In the genomic region with DNA sequence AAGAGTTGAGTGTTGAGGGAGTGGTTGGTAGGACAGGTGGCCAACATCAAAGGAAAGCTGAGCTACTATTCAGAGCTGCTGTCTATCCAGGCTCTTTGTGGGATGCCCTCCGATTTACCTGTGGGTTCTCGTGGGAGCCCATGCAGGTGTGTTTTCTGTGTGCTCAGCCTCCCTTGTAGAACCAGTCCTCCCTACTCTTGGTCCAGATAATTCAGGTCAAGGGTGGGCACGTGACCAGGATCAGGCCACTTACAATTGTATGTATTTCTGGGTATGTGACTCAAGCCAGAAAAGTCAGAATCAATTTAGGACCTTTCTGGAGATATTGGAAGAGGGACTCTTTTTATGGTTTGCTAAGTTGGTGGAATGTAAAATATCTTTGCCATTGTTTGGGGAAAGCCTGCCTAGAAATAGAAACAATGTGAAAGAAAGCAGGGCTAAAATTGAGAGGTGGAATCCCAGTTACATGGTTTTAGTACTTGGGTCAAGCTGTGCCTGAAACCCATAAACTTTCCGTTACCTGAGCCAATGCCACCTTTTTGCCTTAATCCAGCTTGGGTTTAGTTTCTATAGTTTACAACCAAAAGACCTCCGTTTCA, we compare ENCODE assay signal across 25 cellular contexts.
DNase-seq lines count a peak whose midpoint lies in the region; ATAC-seq, FAIRE-seq and TF ChIP-seq lines count a peak whose summit lies in the region.
"Had no signal": no experiment of that assay in that cellular context is flagged by ENCODE, and none has a peak within 500 bp of the region (broad histone marks: within the 10 kb centered on the region; RNA-seq: fewer than 3 reads in every experiment).

No MANE protein-coding gene starts in this region.

- no peaks in the 10 kb centered on the region for H3K36me3 Mint-ChIP-seq in CD4-positive, alpha-beta T cell (ENCODE audit: low read depth)

- H3K27ac Mint-ChIP-seq in CD4-positive, alpha-beta T cell = peak overlapping the region; percentile 93
- H3K27ac Mint-ChIP-seq: GM23338 had no signal

- CTCF ChIA-PET in CD4-positive, alpha-beta T cell (lab: Charles Lee) = no interaction called here

- peaks cover 3% of the 10 kb centered on the region for H3K9me3 Mint-ChIP-seq in CD4-positive, alpha-beta T cell
- H3K9me3 Mint-ChIP-seq: GM23338 had no signal

- no peak for FAIRE-seq in pancreas (lab: Jason Lieb, UNC)
- FAIRE-seq: A549, GM12891, HepG2 had no signal

- no peak overlapping the region for H2BK5ac ChIP-seq in mesendoderm (ENCODE audit: low read length)

- ATAC-seq in CD4-positive, alpha-beta T cell (ENCODE audit: poor library complexity) = no peak
- ATAC-seq in body of pancreas (peak; percentile 94), pancreas (peak; percentile 91 to 98 (median 94))
- ATAC-seq: GM23338, HepG2, Right ventricle myocardium inferior had no signal

- peak; percentile 59; the same call in 1 of the 2 replicates for TF ChIP-seq EP300 in Ishikawa (IDR thresholded peaks at IDR 0.05; ENCODE audit: borderline replicate concordance)

- no peaks in the 10 kb centered on the region for H3K79me2 ChIP-seq in mesendoderm (ENCODE audit: control insufficient read depth, insufficient read depth, low read length)

- H3K56ac ChIP-seq in mesendoderm (ENCODE audit: low read length) = no peak overlapping the region

- no peaks in the 10 kb centered on the region for H3K27me3 Mint-ChIP-seq in CD4-positive, alpha-beta T cell

- no peak overlapping the region for H2AK5ac ChIP-seq in mesendoderm (ENCODE audit: low read length)

- TF ChIP-seq CTCF in CD4-positive, alpha-beta T cell (IDR thresholded peaks at IDR 0.05) = no peak
- TF ChIP-seq CTCF in body of pancreas (IDR thresholded peaks at IDR 0.05) = no peak
- no peak for TF ChIP-seq CTCF in pancreas (IDR thresholded peaks at IDR 0.05)
- TF ChIP-seq CTCF in colonic mucosa (IDR thresholded peaks at IDR 0.05) = no peak

- no peak overlapping the region for H3K18ac ChIP-seq in mesendoderm (ENCODE audit: low read length)

- H4K8ac ChIP-seq in mesendoderm (ENCODE audit: low read depth, low read length) = no peak overlapping the region

- no peak for TF ChIP-seq POLR2A in body of pancreas (IDR thresholded peaks at IDR 0.05)

- no peak for DNase-seq in CD4-positive, alpha-beta T cell
- DNase-seq in body of pancreas = peak; percentile 80 to 94 (median 88)
- DNase-seq in pancreas = peak in 5 of 6 donors; percentile 70 to 88 (median 83)
- no peak for DNase-seq in NCI-H1436 (lab: John Stamatoyannopoulos, UW)
- DNase-seq in colonic mucosa = no peak
- no peak for DNase-seq in mesendoderm
- DNase-seq: BE2C, DMS79 treated with DMSO at 0.1 percent for 48 hours, KG1, NCI-H1092 treated with DMSO at 0.1 percent for 48 hours, NCI-H146, NCI-H2029, NCI-H2171, NCI-H345, NCI-H524, NCI-H82 had no signal

- no peak overlapping the region for H3K4me3 ChIP-seq in body of pancreas
- H3K4me3 ChIP-seq in pancreas = no peak overlapping the region
- no peak overlapping the region for H3K4me3 ChIP-seq in colonic mucosa
- no peak overlapping the region for H3K4me3 ChIP-seq in mesendoderm (ENCODE audit: low read length)
- H3K4me3 ChIP-seq: A549, GM23338, HAP-1, SJSA1 had no signal

- POLR2A ChIA-PET in CD4-positive, alpha-beta T cell (lab: Charles Lee) = interaction anchor here (1.1 kb wide), 1 partner anchor 12 kb away, joined by 3 read pairs; no protein-coding TSS in a partner anchor

- no peak overlapping the region for H3K4me2 ChIP-seq in mesendoderm (ENCODE audit: low read length)
- H3K4me2 ChIP-seq: A549, GM23338 had no signal

- no peaks in the 10 kb centered on the region for H3K79me1 ChIP-seq in mesendoderm (ENCODE audit: low read length)

- 43 to 45% methylated on average over 4 to 5 of the region's 5 CpGs for WGBS in body of pancreas, 2 donors
- WGBS in pancreas, 2 donors = 46 to 51% methylated on average over 5 of the region's 5 CpGs
- WGBS in mesendoderm (ENCODE audit: extremely low coverage, insufficient coverage, low lambda C conversion rate) = no CpG with 5 or more reads among the region's 5 CpGs

- no peak for TF ChIP-seq RAD21 in Ishikawa (IDR thresholded peaks at IDR 0.05; ENCODE audit: low read depth)

- H3K4me3 Mint-ChIP-seq in CD4-positive, alpha-beta T cell = no peak overlapping the region
- H3K4me3 Mint-ChIP-seq: GM23338 had no signal

- no peak overlapping the region for H4K5ac ChIP-seq in mesendoderm (ENCODE audit: low read length)

- peaks cover 29% of the 10 kb centered on the region for H3K4me1 ChIP-seq in body of pancreas
- peaks cover 0 to 11% (median 8%) of the 10 kb centered on the region in 3 donors for H3K4me1 ChIP-seq in pancreas
- no peaks in the 10 kb centered on the region for H3K4me1 ChIP-seq in colonic mucosa
- H3K4me1 ChIP-seq in mesendoderm (ENCODE audit: control insufficient read depth, low read depth, low read length) = no peaks in the 10 kb centered on the region
- H3K4me1 ChIP-seq: A549, BE2C, HAP-1, SJSA1 had no signal

- no peak overlapping the region for H2BK15ac ChIP-seq in mesendoderm (replicated peaks; ENCODE audit: low read depth)

- H3K9ac ChIP-seq in colonic mucosa (ENCODE audit: low read depth in 2 of 2, low read length in 2 of 2) (no peak overlapping the region), mesendoderm (ENCODE audit: low read length) (no peak overlapping the region)

- no peak overlapping the region for H2BK120ac ChIP-seq in mesendoderm (ENCODE audit: low read depth, low read length)

- no peak overlapping the region for H3K4ac ChIP-seq in mesendoderm (ENCODE audit: low read depth, low read length)

- peaks cover 55% of the 10 kb centered on the region for H3K4me1 Mint-ChIP-seq in CD4-positive, alpha-beta T cell (ENCODE audit: low read depth)
- H3K4me1 Mint-ChIP-seq: GM23338 had no signal

- H3K36me3 ChIP-seq in body of pancreas (replicated peaks in 1 of 2; ENCODE audit: insufficient read depth in 1 of 2, low read depth in 2 of 2) (no peaks in the 10 kb centered on the region), pancreas (no peaks in the 10 kb centered on the region), colonic mucosa (no peaks in the 10 kb centered on the region), mesendoderm (ENCODE audit: control insufficient read depth, insufficient read depth, low read length) (no peaks in the 10 kb centered on the region)
- H3K36me3 ChIP-seq: BE2C, HAP-1, SJSA1 had no signal

- H3K27me3 ChIP-seq in CD4-positive, alpha-beta T cell (ENCODE audit: control insufficient read depth, insufficient read depth, low read length) = no peaks in the 10 kb centered on the region
- no peaks in the 10 kb centered on the region for H3K27me3 ChIP-seq in body of pancreas
- H3K27me3 ChIP-seq in pancreas = no peaks in the 10 kb centered on the region
- H3K27me3 ChIP-seq in colonic mucosa = no peaks in the 10 kb centered on the region
- no peaks in the 10 kb centered on the region for H3K27me3 ChIP-seq in mesendoderm (ENCODE audit: insufficient read depth, low read length, poor library complexity)
- H3K27me3 ChIP-seq: BE2C had no signal

- H3K27ac ChIP-seq in CD4-positive, alpha-beta T cell (ENCODE audit: low read depth, low read length) = no peak overlapping the region
- H3K27ac ChIP-seq in body of pancreas = peak overlapping the region; percentile 53 to 67 (median 56)
- H3K27ac ChIP-seq in pancreas = peak overlapping the region in 3 of 4 donors; percentile 16 to 41 (median 22)
- no peak overlapping the region for H3K27ac ChIP-seq in colonic mucosa
- no peak overlapping the region for H3K27ac ChIP-seq in mesendoderm (ENCODE audit: low read depth, low read length)
- H3K27ac ChIP-seq: A549, HL-60, SJSA1 had no signal

- H3K23ac ChIP-seq in mesendoderm (ENCODE audit: low read length) = no peak overlapping the region

- no peaks in the 10 kb centered on the region for H3K9me3 ChIP-seq in CD4-positive, alpha-beta T cell (ENCODE audit: control insufficient read depth, low read length)
- no peaks in the 10 kb centered on the region for H3K9me3 ChIP-seq in body of pancreas
- H3K9me3 ChIP-seq in pancreas = no peaks in the 10 kb centered on the region
- no peaks in the 10 kb centered on the region for H3K9me3 ChIP-seq in colonic mucosa
- H3K9me3 ChIP-seq: A549, BE2C, HAP-1 had no signal

- intact Hi-C loops in CD4-positive, alpha-beta T cell (cut with DNase I, micrococcal nuclease) = no loop called here
- intact Hi-C loops in body of pancreas (cut with DNase I) (no loop called here), pancreas (cut with DNase I) (no loop called here), colonic mucosa (cut with DNase I) (no loop called here)

TF ChIP-seq in Ishikawa, 13 proteins besides CTCF, POLR2A, EP300 and RAD21 (continues in another document):
- TF ChIP-seq, protein P1, sequence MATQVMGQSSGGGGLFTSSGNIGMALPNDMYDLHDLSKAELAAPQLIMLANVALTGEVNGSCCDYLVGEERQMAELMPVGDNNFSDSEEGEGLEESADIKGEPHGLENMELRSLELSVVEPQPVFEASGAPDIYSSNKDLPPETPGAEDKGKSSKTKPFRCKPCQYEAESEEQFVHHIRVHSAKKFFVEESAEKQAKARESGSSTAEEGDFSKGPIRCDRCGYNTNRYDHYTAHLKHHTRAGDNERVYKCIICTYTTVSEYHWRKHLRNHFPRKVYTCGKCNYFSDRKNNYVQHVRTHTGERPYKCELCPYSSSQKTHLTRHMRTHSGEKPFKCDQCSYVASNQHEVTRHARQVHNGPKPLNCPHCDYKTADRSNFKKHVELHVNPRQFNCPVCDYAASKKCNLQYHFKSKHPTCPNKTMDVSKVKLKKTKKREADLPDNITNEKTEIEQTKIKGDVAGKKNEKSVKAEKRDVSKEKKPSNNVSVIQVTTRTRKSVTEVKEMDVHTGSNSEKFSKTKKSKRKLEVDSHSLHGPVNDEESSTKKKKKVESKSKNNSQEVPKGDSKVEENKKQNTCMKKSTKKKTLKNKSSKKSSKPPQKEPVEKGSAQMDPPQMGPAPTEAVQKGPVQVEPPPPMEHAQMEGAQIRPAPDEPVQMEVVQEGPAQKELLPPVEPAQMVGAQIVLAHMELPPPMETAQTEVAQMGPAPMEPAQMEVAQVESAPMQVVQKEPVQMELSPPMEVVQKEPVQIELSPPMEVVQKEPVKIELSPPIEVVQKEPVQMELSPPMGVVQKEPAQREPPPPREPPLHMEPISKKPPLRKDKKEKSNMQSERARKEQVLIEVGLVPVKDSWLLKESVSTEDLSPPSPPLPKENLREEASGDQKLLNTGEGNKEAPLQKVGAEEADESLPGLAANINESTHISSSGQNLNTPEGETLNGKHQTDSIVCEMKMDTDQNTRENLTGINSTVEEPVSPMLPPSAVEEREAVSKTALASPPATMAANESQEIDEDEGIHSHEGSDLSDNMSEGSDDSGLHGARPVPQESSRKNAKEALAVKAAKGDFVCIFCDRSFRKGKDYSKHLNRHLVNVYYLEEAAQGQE (IDR thresholded peaks at IDR 0.05; ENCODE audit: low read depth) = no peak
- TF ChIP-seq FOXM1 (IDR thresholded peaks at IDR 0.05; ENCODE audit: borderline replicate concordance, low read depth) (no peak), YY1 (IDR thresholded peaks at IDR 0.05; ENCODE audit: low read depth) (no peak), TCF12 (IDR thresholded peaks at IDR 0.05; ENCODE audit: low read depth) (no peak; the same call in 1 of the 2 replicates), CEBPB (IDR thresholded peaks at IDR 0.05) (no peak), EGR1 (IDR thresholded peaks at IDR 0.05) (no peak), NFIC (IDR thresholded peaks at IDR 0.05) (no peak)

Comparison
In these comparisons a context has a peak if more than half of its experiments do, and no peak if none do; other contexts are left out.
1. DNase-seq: peak in body of pancreas (4 of 4) and pancreas (5 of 6); none in CD4-positive, alpha-beta T cell (0 of 10), NCI-H1436 (single experiment), colonic mucosa (single experiment) and mesendoderm (single experiment).
2. H3K27ac ChIP-seq: peak in body of pancreas (4 of 4) and pancreas (3 of 4); none in CD4-positive, alpha-beta T cell (single experiment), colonic mucosa (single experiment) and mesendoderm (single experiment).